9 cellular contexts compared by ENCODE assay signal in genomic region chr12:94805749-94806148, GRCh38.
DNase-seq lines count a peak whose midpoint lies in the region; ATAC-seq and TF ChIP-seq lines count a peak whose summit lies in the region.
"Had no signal": no experiment of that assay in that cellular context is flagged by ENCODE, and none has a peak within 500 bp of the region (broad histone marks: within the 10 kb centered on the region; RNA-seq: fewer than 3 reads in every experiment).

No MANE protein-coding gene starts in this region.

- intact Hi-C loops in activated CD8-positive, alpha-beta T cell treated with anti-CD3 and anti-CD28 coated beads for 36 hours (cut with micrococcal nuclease), result no loop called here

- peak; percentile 12 for DNase-seq in BJ (ENCODE audit: low read depth)
- peak; percentile 81 for DNase-seq in astrocyte of the hippocampus (ENCODE audit: low read depth, low spot score)
- peak; percentile 55 for DNase-seq in medulla oblongata (ENCODE audit: extremely low spot score)
- no peak for DNase-seq in SK-N-DZ (ENCODE audit: low spot score)
- no peak for DNase-seq in activated CD8-positive, alpha-beta T cell treated with anti-CD3 and anti-CD28 coated beads for 36 hours
- DNase-seq: cerebellar nuclear complex had no signal

- H3K9me3 Mint-ChIP-seq in activated CD8-positive, alpha-beta T cell treated with anti-CD3 and anti-CD28 coated beads for 36 hours, result peaks cover 4% of the 10 kb centered on the region

- peaks cover 1% of the 10 kb centered on the region; the same call in 1 of the 2 replicates for H3K27me3 ChIP-seq in BJ (ENCODE audit: control insufficient read depth, insufficient read depth, low read length)

- ATAC-seq in HG02973 (IDR thresholded peaks at IDR 0.05; ENCODE audit: unreplicated experiment) (peak; percentile 64), GM21367 (IDR thresholded peaks at IDR 0.05; ENCODE audit: unreplicated experiment) (no peak), HG03139 (IDR thresholded peaks at IDR 0.05; ENCODE audit: unreplicated experiment) (no peak)
- ATAC-seq in activated CD8-positive, alpha-beta T cell treated with anti-CD3 and anti-CD28 coated beads for 36 hours, result no peak

- H3K4me1 Mint-ChIP-seq in activated CD8-positive, alpha-beta T cell treated with anti-CD3 and anti-CD28 coated beads for 36 hours (ENCODE audit: low read depth), result no peaks in the 10 kb centered on the region

- H3K36me3 ChIP-seq in BJ (ENCODE audit: control insufficient read depth, insufficient read depth, low read length), result no peaks in the 10 kb centered on the region

- TF ChIP-seq CTCF in BJ (IDR thresholded peaks at IDR 0.05; ENCODE audit: insufficient read depth, low read depth, low read length), result no peak
- no peak for TF ChIP-seq CTCF in activated CD8-positive, alpha-beta T cell treated with anti-CD3 and anti-CD28 coated beads for 36 hours (IDR thresholded peaks at IDR 0.05)

- no peak overlapping the region for H3K4me3 Mint-ChIP-seq in activated CD8-positive, alpha-beta T cell treated with anti-CD3 and anti-CD28 coated beads for 36 hours

- CTCF ChIA-PET in BJ (lab: Yijun Ruan, JAX), result interaction anchor here (0.6 kb wide), 1 partner anchor 235 kb away, joined by 3 read pairs; no protein-coding TSS in a partner anchor
- CTCF ChIA-PET in activated CD8-positive, alpha-beta T cell treated with anti-CD3 and anti-CD28 coated beads for 36 hours (lab: Charles Lee), result no interaction called here

- H3K36me3 Mint-ChIP-seq in activated CD8-positive, alpha-beta T cell treated with anti-CD3 and anti-CD28 coated beads for 36 hours (ENCODE audit: low read depth), result no peaks in the 10 kb centered on the region

- POLR2A ChIA-PET in BJ (lab: Charles Lee), result no interaction called here
- POLR2A ChIA-PET in activated CD8-positive, alpha-beta T cell treated with anti-CD3 and anti-CD28 coated beads for 36 hours (lab: Charles Lee), result no interaction called here

- peaks cover 1% of the 10 kb centered on the region for H3K27me3 Mint-ChIP-seq in activated CD8-positive, alpha-beta T cell treated with anti-CD3 and anti-CD28 coated beads for 36 hours

- H3K4me3 ChIP-seq in BJ (ENCODE audit: low read depth, low read length), result no peak overlapping the region

- H3K27ac Mint-ChIP-seq in activated CD8-positive, alpha-beta T cell treated with anti-CD3 and anti-CD28 coated beads for 36 hours, result no peak overlapping the region

Comparison
In these comparisons a context has a peak if more than half of its experiments do, and no peak if none do; other contexts are left out.
1. DNase-seq: peak in BJ (single experiment), astrocyte of the hippocampus (single experiment) and medulla oblongata (single experiment); none in SK-N-DZ (single experiment) and activated CD8-positive, alpha-beta T cell treated with anti-CD3 and anti-CD28 coated beads for 36 hours (single experiment).